Comparison of ENCODE assay signal across 19 cellular contexts in the genomic region with DNA sequence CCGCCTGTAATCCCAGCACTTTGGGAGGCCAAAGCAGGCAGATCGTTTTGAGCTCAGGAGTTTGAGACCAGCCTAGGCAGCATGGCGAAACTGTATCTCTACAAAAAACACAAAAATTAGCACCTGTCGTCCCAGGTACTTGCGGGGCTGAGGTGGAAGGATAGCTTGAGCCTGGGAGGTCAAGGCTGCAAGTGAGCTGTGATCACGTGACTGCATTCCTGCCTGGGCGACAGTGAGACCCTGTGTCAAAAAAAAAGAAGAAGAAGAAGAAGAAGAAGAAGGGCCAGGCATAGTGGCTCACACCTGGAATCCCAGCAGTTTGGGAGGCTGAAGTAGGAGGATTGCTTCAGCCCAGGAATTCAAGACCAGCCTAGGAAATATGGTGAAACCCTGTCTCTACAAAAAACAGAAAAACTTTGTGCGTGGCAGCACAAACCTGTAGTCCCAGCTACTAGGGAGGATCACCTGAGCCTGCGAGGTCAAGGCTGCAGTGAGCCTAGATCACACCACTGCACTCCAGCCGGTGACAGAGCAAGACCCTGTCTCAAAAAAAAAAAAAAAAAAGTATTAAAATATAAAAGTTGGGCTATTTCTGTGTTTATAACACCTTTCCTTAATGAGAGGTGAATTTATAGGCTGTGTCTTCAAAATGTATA.
"Had no signal": no experiment of that assay in that cellular context is flagged by ENCODE, and none has a peak within 500 bp of the region (broad histone marks: within the 10 kb centered on the region; RNA-seq: fewer than 3 reads in every experiment).

No MANE protein-coding gene starts in this region.

- H3K4me1 Mint-ChIP-seq: natural killer cell; stimulated activated memory B cell treated with anti-CD40 and anti-IgM and Interleukin-4, amounts not matched to agents 10 μg/mL and 1 μg/mL and 100 μg/mL, for 72 hours had no signal

- H3K27ac ChIP-seq: lower lobe of right lung, ovary, psoas muscle, skin epidermis, spleen, testis, tibial artery had no signal

- H3K9me3 Mint-ChIP-seq: effector memory CD8-positive, alpha-beta T cell; natural killer cell; stimulated activated memory B cell treated with anti-CD40 and anti-IgM and Interleukin-4, amounts not matched to agents 10 μg/mL and 1 μg/mL and 100 μg/mL, for 72 hours; type B pancreatic cell had no signal

- H3K4me3 Mint-ChIP-seq: effector memory CD8-positive, alpha-beta T cell; natural killer cell; stimulated activated memory B cell treated with anti-CD40 and anti-IgM and Interleukin-4, amounts not matched to agents 10 μg/mL and 1 μg/mL and 100 μg/mL, for 72 hours; type B pancreatic cell had no signal

- H3K4me1 ChIP-seq: lower lobe of right lung, psoas muscle, spleen, testis, tibial artery had no signal

- ATAC-seq: effector memory CD8-positive, alpha-beta T cell; lower lobe of right lung; natural killer cell; psoas muscle; stimulated activated memory B cell treated with anti-CD40 and anti-IgM and Interleukin-4, amounts not matched to agents 10 μg/mL and 1 μg/mL and 100 μg/mL, for 72 hours; stimulated activated naive CD8-positive, alpha-beta T cell treated with anti-CD3 and anti-CD28 coated beads, Interleukin-15, Interleukin-2, amounts not matched to agents 100 U/mL and 50 U/mL, for 24 hours had no signal

- DNase-seq: cortex of kidney; effector memory CD8-positive, alpha-beta T cell; left ventricle myocardium superior; lower lobe of right lung; natural killer cell; occipital lobe; ovary; posterior cingulate gyrus; psoas muscle; right cardiac atrium; spleen; stimulated activated CD4-positive, alpha-beta T cell treated with anti-CD3 and anti-CD28 coated beads, Interleukin-4, amount 100 ng/mL, for 4 hours; stimulated activated naive CD8-positive, alpha-beta T cell treated with anti-CD3 and anti-CD28 coated beads, Interleukin-15, Interleukin-2, amounts not matched to agents 100 U/mL and 50 U/mL, for 24 hours; substantia nigra; tibial artery had no signal

- H3K27me3 Mint-ChIP-seq: effector memory CD8-positive, alpha-beta T cell; stimulated activated memory B cell treated with anti-CD40 and anti-IgM and Interleukin-4, amounts not matched to agents 10 μg/mL and 1 μg/mL and 100 μg/mL, for 72 hours; type B pancreatic cell had no signal

- H3K27me3 ChIP-seq: ovary, spleen, testis, tibial artery had no signal

- H3K27ac Mint-ChIP-seq: effector memory CD8-positive, alpha-beta T cell; natural killer cell; stimulated activated memory B cell treated with anti-CD40 and anti-IgM and Interleukin-4, amounts not matched to agents 10 μg/mL and 1 μg/mL and 100 μg/mL, for 72 hours; type B pancreatic cell had no signal

- H3K36me3 ChIP-seq: ovary had no signal

- H3K4me3 ChIP-seq: lower lobe of right lung, ovary, psoas muscle, skin epidermis, spleen, testis, tibial artery had no signal

- H3K36me3 Mint-ChIP-seq: natural killer cell had no signal

- H3K9me3 ChIP-seq: lower lobe of right lung, ovary, psoas muscle, spleen, testis, tibial artery had no signal
